Comparison of ENCODE assay signal across 34 cellular contexts in genomic region chr4:128463006-128463405, GRCh38.
"Had no signal": no experiment of that assay in that cellular context is flagged by ENCODE, and none has a peak within 500 bp of the region (broad histone marks: within the 10 kb centered on the region; RNA-seq: fewer than 3 reads in every experiment).

No MANE protein-coding gene starts in this region.

- H3K27me3 Mint-ChIP-seq: activated B cell treated with CpG ODN at 0.5 μM for 24 hours; activated CD4-positive, alpha-beta T cell treated with anti-CD3 and anti-CD28 coated beads, Interleukin-2, amount 10 ng/mL, durations not matched to agents 24 days and 14 days; activated CD8-positive, alpha-beta memory T cell treated with anti-CD3 and anti-CD28 coated beads, Interleukin-2, amount 10 ng/mL, durations not matched to agents 7 days and 5 days; activated naive CD4-positive, alpha-beta T cell treated with anti-CD3 and anti-CD28 coated beads, Interleukin-2, amount 10 ng/mL, durations not matched to agents 7 days and 5 days; activated naive CD4-positive, alpha-beta T cell treated with anti-CD3 and anti-CD28 coated beads, Interleukin-2, amount 50 U/mL, for 24 hours; activated naive CD8-positive, alpha-beta T cell; activated naive CD8-positive, alpha-beta T cell treated with anti-CD3 and anti-CD28 coated beads, Interleukin-2, amount 50 U/mL, for 24 hours; activated T-cell treated with anti-CD3 and anti-CD28 coated beads, Interleukin-2, amount 50 U/mL, for 24 hours; central memory CD8-positive, alpha-beta T cell had no signal

- H3K36me3 ChIP-seq: ascending aorta, cardiac muscle cell had no signal

- H3K27ac Mint-ChIP-seq: activated B cell treated with CpG ODN at 0.5 μM for 24 hours; activated CD4-positive, alpha-beta memory T cell treated with anti-CD3 and anti-CD28 coated beads, Interleukin-2, amount 10 ng/mL, durations not matched to agents 7 days and 5 days; activated CD4-positive, alpha-beta T cell treated with anti-CD3 and anti-CD28 coated beads, Interleukin-2, amount 10 ng/mL, durations not matched to agents 24 days and 14 days; activated CD8-positive, alpha-beta memory T cell treated with anti-CD3 and anti-CD28 coated beads, Interleukin-2, amount 10 ng/mL, durations not matched to agents 7 days and 5 days; activated CD8-positive, alpha-beta T cell treated with anti-CD3 and anti-CD28 coated beads, Interleukin-2, amount 10 ng/mL, durations not matched to agents 7 days and 5 days; activated naive CD4-positive, alpha-beta T cell treated with anti-CD3 and anti-CD28 coated beads, Interleukin-2, amount 10 ng/mL, durations not matched to agents 7 days and 5 days; activated naive CD4-positive, alpha-beta T cell treated with anti-CD3 and anti-CD28 coated beads, Interleukin-2, amount 50 U/mL, for 24 hours; activated naive CD8-positive, alpha-beta T cell; activated naive CD8-positive, alpha-beta T cell treated with anti-CD3 and anti-CD28 coated beads, Interleukin-2, amount 10 ng/mL, durations not matched to agents 7 days and 5 days; activated naive CD8-positive, alpha-beta T cell treated with anti-CD3 and anti-CD28 coated beads, Interleukin-2, amount 50 U/mL, for 24 hours; activated T-cell treated with anti-CD3 and anti-CD28 coated beads, Interleukin-2, amount 50 U/mL, for 24 hours; activated T-helper 2 cell treated with anti-CD3 and anti-CD28 coated beads, Interferon-gamma antibody, Interleukin-2, Interleukin-4, amounts not matched to agents 10 μg/mL and 5 μg/mL and 100 μg/mL, durations not matched to agents 14 hours and 24 hours and 36 hours; brain; T-helper 1 cell treated with Interleukin-12 subunit alpha and Interleukin-12 subunit beta and Interleukin-4 antibody, amounts not matched to agents 30 μg/mL and 1 μg/mL, for 36 hours; T-helper 2 cell treated with Interferon-gamma antibody and Interleukin-4, amounts not matched to agents 5 μg/mL and 100 μg/mL, for 36 hours had no signal

- DNase-seq: activated B cell treated with CpG ODN at 0.5 μM for 24 hours; activated CD4-positive, alpha-beta memory T cell treated with anti-CD3 and anti-CD28 coated beads, Interleukin-2, amount 10 ng/mL, durations not matched to agents 7 days and 5 days; activated CD4-positive, alpha-beta T cell treated with anti-CD3 and anti-CD28 coated beads for 4 hours; activated CD4-positive, alpha-beta T cell treated with anti-CD3 and anti-CD28 coated beads, Interleukin-2, amount 10 ng/mL, durations not matched to agents 24 days and 14 days; activated CD4-positive, alpha-beta T cell treated with anti-CD3 and anti-CD28 coated beads, Interleukin-2, amount 50 U/mL, for 48 hours; activated CD4-positive, CD25-positive, alpha-beta regulatory T cell treated with anti-CD3 and anti-CD28 coated beads, Interleukin-2, amount 50 U/mL, for 72 hours; activated CD8-positive, alpha-beta memory T cell treated with anti-CD3 and anti-CD28 coated beads for 24 hours; activated CD8-positive, alpha-beta memory T cell treated with anti-CD3 and anti-CD28 coated beads, Interleukin-2, amount 10 ng/mL, durations not matched to agents 7 days and 5 days; activated CD8-positive, alpha-beta memory T cell treated with anti-CD3 and anti-CD28 coated beads, Interleukin-2, amount 50 U/mL, for 48 hours; activated CD8-positive, alpha-beta T cell treated with anti-CD3 and anti-CD28 coated beads, Interleukin-2, amount 10 ng/mL, durations not matched to agents 7 days and 5 days; activated effector memory CD4-positive, alpha-beta T cell treated with Interleukin-2 at 50 U/mL for 16 hours; activated gamma-delta T cell; activated naive CD4-positive, alpha-beta T cell treated with anti-CD3 and anti-CD28 coated beads, Interleukin-2, amount 10 ng/mL, durations not matched to agents 7 days and 5 days; activated naive CD4-positive, alpha-beta T cell treated with Interleukin-2 at 50 U/mL for 16 hours; activated naive CD8-positive, alpha-beta T cell treated with anti-CD3 and anti-CD28 coated beads, Interleukin-2, amount 10 ng/mL, durations not matched to agents 7 days and 5 days; activated naive CD8-positive, alpha-beta T cell treated with anti-CD3 and anti-CD28 coated beads, Interleukin-2, amount 50 U/mL, for 24 hours; activated T-cell treated with anti-CD3 and anti-CD28 coated beads, Interleukin-2, amount 50 U/mL, for 24 hours; activated T-cell treated with anti-CD3 and anti-CD28 coated beads, Interleukin-2, amount 50 U/mL, for 48 hours; cerebellar nuclear complex; T-helper 1 cell; T-helper 2 cell; T-helper 9 cell had no signal

- FAIRE-seq: bronchial epithelial cell, TTC549 had no signal

- H3K36me3 Mint-ChIP-seq: activated CD8-positive, alpha-beta memory T cell treated with anti-CD3 and anti-CD28 coated beads, Interleukin-2, amount 10 ng/mL, durations not matched to agents 7 days and 5 days; activated naive CD4-positive, alpha-beta T cell treated with anti-CD3 and anti-CD28 coated beads, Interleukin-2, amount 10 ng/mL, durations not matched to agents 7 days and 5 days; activated naive CD4-positive, alpha-beta T cell treated with anti-CD3 and anti-CD28 coated beads, Interleukin-2, amount 50 U/mL, for 24 hours; activated naive CD8-positive, alpha-beta T cell; activated naive CD8-positive, alpha-beta T cell treated with anti-CD3 and anti-CD28 coated beads, Interleukin-2, amount 10 ng/mL, durations not matched to agents 7 days and 5 days; brain had no signal

- H3K27me3 ChIP-seq: ascending aorta had no signal

- H3K4me3 ChIP-seq: ascending aorta, cardiac muscle cell had no signal

- H3K9me3 ChIP-seq: ascending aorta had no signal

- H3K4me1 Mint-ChIP-seq: activated B cell treated with CpG ODN at 0.5 μM for 24 hours; activated CD4-positive, alpha-beta memory T cell treated with anti-CD3 and anti-CD28 coated beads, Interleukin-2, amount 10 ng/mL, durations not matched to agents 7 days and 5 days; activated CD4-positive, alpha-beta T cell treated with anti-CD3 and anti-CD28 coated beads, Interleukin-2, amount 10 ng/mL, durations not matched to agents 24 days and 14 days; activated CD8-positive, alpha-beta memory T cell treated with anti-CD3 and anti-CD28 coated beads, Interleukin-2, amount 10 ng/mL, durations not matched to agents 7 days and 5 days; activated naive CD4-positive, alpha-beta T cell treated with anti-CD3 and anti-CD28 coated beads, Interleukin-2, amount 10 ng/mL, durations not matched to agents 7 days and 5 days; activated naive CD4-positive, alpha-beta T cell treated with anti-CD3 and anti-CD28 coated beads, Interleukin-2, amount 50 U/mL, for 24 hours; activated naive CD8-positive, alpha-beta T cell treated with anti-CD3 and anti-CD28 coated beads, Interleukin-2, amount 10 ng/mL, durations not matched to agents 7 days and 5 days; activated naive CD8-positive, alpha-beta T cell treated with anti-CD3 and anti-CD28 coated beads, Interleukin-2, amount 50 U/mL, for 24 hours; central memory CD8-positive, alpha-beta T cell had no signal

- H3K4me3 Mint-ChIP-seq: activated B cell treated with CpG ODN at 0.5 μM for 24 hours; activated CD4-positive, alpha-beta memory T cell treated with anti-CD3 and anti-CD28 coated beads, Interleukin-2, amount 10 ng/mL, durations not matched to agents 7 days and 5 days; activated CD4-positive, alpha-beta T cell treated with anti-CD3 and anti-CD28 coated beads, Interleukin-2, amount 10 ng/mL, durations not matched to agents 24 days and 14 days; activated CD8-positive, alpha-beta memory T cell treated with anti-CD3 and anti-CD28 coated beads, Interleukin-2, amount 10 ng/mL, durations not matched to agents 7 days and 5 days; activated CD8-positive, alpha-beta T cell treated with anti-CD3 and anti-CD28 coated beads, Interleukin-2, amount 10 ng/mL, durations not matched to agents 7 days and 5 days; activated naive CD4-positive, alpha-beta T cell treated with anti-CD3 and anti-CD28 coated beads, Interleukin-2, amount 10 ng/mL, durations not matched to agents 7 days and 5 days; activated naive CD4-positive, alpha-beta T cell treated with anti-CD3 and anti-CD28 coated beads, Interleukin-2, amount 50 U/mL, for 24 hours; activated naive CD8-positive, alpha-beta T cell; activated naive CD8-positive, alpha-beta T cell treated with anti-CD3 and anti-CD28 coated beads, Interleukin-2, amount 10 ng/mL, durations not matched to agents 7 days and 5 days; activated naive CD8-positive, alpha-beta T cell treated with anti-CD3 and anti-CD28 coated beads, Interleukin-2, amount 50 U/mL, for 24 hours; activated T-cell treated with anti-CD3 and anti-CD28 coated beads, Interleukin-2, amount 50 U/mL, for 24 hours; brain; central memory CD8-positive, alpha-beta T cell; T-helper 1 cell treated with Interleukin-12 subunit alpha and Interleukin-12 subunit beta and Interleukin-4 antibody, amounts not matched to agents 30 μg/mL and 1 μg/mL, for 36 hours; T-helper 2 cell treated with Interferon-gamma antibody and Interleukin-4, amounts not matched to agents 5 μg/mL and 100 μg/mL, for 36 hours had no signal

- H3K27ac ChIP-seq: ascending aorta, cardiac muscle cell, VCaP had no signal

- H3K9me3 Mint-ChIP-seq: activated B cell treated with CpG ODN at 0.5 μM for 24 hours; activated CD4-positive, alpha-beta memory T cell treated with anti-CD3 and anti-CD28 coated beads, Interleukin-2, amount 10 ng/mL, durations not matched to agents 7 days and 5 days; activated CD4-positive, alpha-beta T cell treated with anti-CD3 and anti-CD28 coated beads, Interleukin-2, amount 10 ng/mL, durations not matched to agents 24 days and 14 days; activated naive CD4-positive, alpha-beta T cell treated with anti-CD3 and anti-CD28 coated beads, Interleukin-2, amount 10 ng/mL, durations not matched to agents 7 days and 5 days; activated naive CD4-positive, alpha-beta T cell treated with anti-CD3 and anti-CD28 coated beads, Interleukin-2, amount 50 U/mL, for 24 hours; activated naive CD8-positive, alpha-beta T cell treated with anti-CD3 and anti-CD28 coated beads, Interleukin-2, amount 50 U/mL, for 24 hours; activated T-cell treated with anti-CD3 and anti-CD28 coated beads, Interleukin-2, amount 50 U/mL, for 24 hours; activated T-helper 2 cell treated with anti-CD3 and anti-CD28 coated beads, Interferon-gamma antibody, Interleukin-2, Interleukin-4, amounts not matched to agents 10 μg/mL and 5 μg/mL and 100 μg/mL, durations not matched to agents 14 hours and 24 hours and 36 hours; brain; central memory CD8-positive, alpha-beta T cell; T-helper 1 cell treated with Interleukin-12 subunit alpha and Interleukin-12 subunit beta and Interleukin-4 antibody, amounts not matched to agents 30 μg/mL and 1 μg/mL, for 36 hours; T-helper 2 cell treated with Interferon-gamma antibody and Interleukin-4, amounts not matched to agents 5 μg/mL and 100 μg/mL, for 36 hours had no signal
